In genomic region chr11:77374108-77374507, GRCh38 we compare ENCODE assay signal across 31 cellular contexts.
A peak's percentile ranks its signal among the peaks of the same experiment; 100 is the strongest.
DNase-seq lines count a peak whose midpoint lies in the region; ATAC-seq and TF ChIP-seq lines count a peak whose summit lies in the region.
"Had no signal": no experiment of that assay in that cellular context is flagged by ENCODE, and none has a peak within 500 bp of the region (broad histone marks: within the 10 kb centered on the region; RNA-seq: fewer than 3 reads in every experiment).

No MANE protein-coding gene starts in this region.

- CTCF ChIA-PET in mammary epithelial cell (lab: Charles Lee; ENCODE audit: low non-redundant PET), result no interaction called here

- H2AFZ ChIP-seq in mammary epithelial cell (ENCODE audit: low read depth, low read length), result no peak overlapping the region

- dilution Hi-C loops in mammary epithelial cell (cut with HindIII; ENCODE audit: low sequenced_read_pairs), result no loop called here

- peaks cover 2% of the 10 kb centered on the region for H4K20me1 ChIP-seq in mammary epithelial cell (ENCODE audit: insufficient read depth, low read length)

- DNase-seq in EH (ENCODE audit: low read depth) (peak; percentile 13), NCI-H82 (lab: John Stamatoyannopoulos, UW) (peak; percentile 80), mammary epithelial cell (peak; percentile 27), mucosa of descending colon (no peak), NCI-H187 (lab: John Stamatoyannopoulos, UW) (no peak), Peyer's patch (no peak), NCI-H748 (lab: John Stamatoyannopoulos, UW; ENCODE audit: unreplicated experiment) (no peak), hippocampal formation (lab: John Stamatoyannopoulos, UW) (no peak)
- DNase-seq: activated CD4-positive, alpha-beta T cell treated with anti-CD3 and anti-CD28 coated beads for 36 hours; activated CD8-positive, alpha-beta T cell treated with anti-CD3 and anti-CD28 coated beads for 36 hours; activated naive CD4-positive, alpha-beta T cell treated with anti-CD3 and anti-CD28 coated beads, Interleukin-2, amount 10 ng/mL, durations not matched to agents 7 days and 5 days; adrenal gland; DND-41; effector memory CD4-positive, alpha-beta T cell; head of caudate nucleus; KBM-7; kidney; lower lobe of right lung; natural killer cell; NCI-H1417; NCI-H2029 treated with DMSO at 0.1 percent for 48 hours; NCI-H524 treated with DMSO at 0.1 percent for 48 hours; psoas muscle; SHP77; sigmoid colon; stimulated activated CD4-positive, alpha-beta T cell treated with anti-CD3 and anti-CD28 coated beads, Interleukin-15, amount 100 ng/mL, for 24 hours; T-helper 2 cell; upper lobe of left lung had no signal

- H3K79me2 ChIP-seq in mammary epithelial cell (ENCODE audit: insufficient read depth, low read length), result no peaks in the 10 kb centered on the region

- intact Hi-C loops in mammary epithelial cell (cut with micrococcal nuclease) (loop anchor here (5.0 to 10.0 kb wide), 2 partner anchors 98 to 241 kb away; partner anchors contain the start of gene PAK1), mucosa of descending colon (cut with DNase I, micrococcal nuclease) (no loop called here)

- 88% methylated on average over 1 of the region's 1 CpG for WGBS in mammary epithelial cell (ENCODE audit: low coverage, missing lambda C conversion rate)

- H3K36me3 ChIP-seq in mammary epithelial cell (ENCODE audit: insufficient read depth, low read length), result peaks cover 12% of the 10 kb centered on the region
- no peaks in the 10 kb centered on the region for H3K36me3 ChIP-seq in mucosa of descending colon (ENCODE audit: low read depth)
- H3K36me3 ChIP-seq in Peyer's patch, result peaks cover 0 to 44% (median 0%) of the 10 kb centered on the region in 3 donors

- H3K9me3 ChIP-seq in mammary epithelial cell (replicated peaks; ENCODE audit: insufficient read depth, low read length), result no peaks in the 10 kb centered on the region
- no peaks in the 10 kb centered on the region for H3K9me3 ChIP-seq in mucosa of descending colon
- H3K9me3 ChIP-seq in Peyer's patch, result no peaks in the 10 kb centered on the region
- H3K9me3 ChIP-seq: A549, adrenal gland, lower lobe of right lung, psoas muscle, sigmoid colon, upper lobe of left lung had no signal

- in situ Hi-C loops in mammary epithelial cell (cut with MboI; ENCODE audit: low sequenced_read_pairs in 2 of 2), result no loop called here

- TF ChIP-seq CTCF in mammary epithelial cell (conservative IDR thresholded peaks at IDR 0.05 in 1 of 2, IDR thresholded peaks at IDR 0.05 in 1 of 2; ENCODE audit: extremely low read depth in 1 of 2, insufficient read depth in 1 of 2, low read depth in 1 of 2, low read length in 2 of 2) (no peak), mucosa of descending colon (IDR thresholded peaks at IDR 0.05) (no peak), Peyer's patch (IDR thresholded peaks at IDR 0.05) (no peak)

- peaks cover 21% of the 10 kb centered on the region for H3K4me1 ChIP-seq in mammary epithelial cell (ENCODE audit: insufficient read depth, low read length)
- H3K4me1 ChIP-seq in mucosa of descending colon (ENCODE audit: low read depth), result peaks cover 9% of the 10 kb centered on the region
- peaks cover 0 to 9% (median 0%) of the 10 kb centered on the region in 4 donors for H3K4me1 ChIP-seq in Peyer's patch
- H3K4me1 ChIP-seq: A549, lower lobe of right lung, sigmoid colon, upper lobe of left lung had no signal

- BruUV-seq in mammary epithelial cell (replicated peaks; lab: Mats Ljungman, UMichigan), result no TSS peak

- no peak overlapping the region for H3K4me3 ChIP-seq in mammary epithelial cell (replicated peaks in 1 of 3; ENCODE audit: insufficient read depth in 1 of 3, low read depth in 2 of 3, low read length in 3 of 3)
- H3K4me3 ChIP-seq in mucosa of descending colon, result no peak overlapping the region
- no peak overlapping the region for H3K4me3 ChIP-seq in Peyer's patch
- H3K4me3 ChIP-seq: A549, adrenal gland, lower lobe of right lung, psoas muscle, sigmoid colon, upper lobe of left lung had no signal

- no peak for TF ChIP-seq POLR2A in Peyer's patch (IDR thresholded peaks at IDR 0.05)

- no peaks in the 10 kb centered on the region for H3K27me3 ChIP-seq in mammary epithelial cell (ENCODE audit: insufficient read depth, low read length)
- no peaks in the 10 kb centered on the region for H3K27me3 ChIP-seq in Peyer's patch
- H3K27me3 ChIP-seq: adrenal gland, sigmoid colon, upper lobe of left lung had no signal

- no peak overlapping the region for H3K9ac ChIP-seq in mammary epithelial cell (ENCODE audit: insufficient read depth, low read length)

- peak overlapping the region; percentile 4 for H3K4me2 ChIP-seq in mammary epithelial cell (ENCODE audit: insufficient read depth, low read depth, low read length)
- H3K4me2 ChIP-seq: A549 had no signal

- peak; percentile 16 for ATAC-seq in mucosa of descending colon
- ATAC-seq: A549; activated CD4-positive, alpha-beta T cell treated with anti-CD3 and anti-CD28 coated beads for 36 hours; activated CD8-positive, alpha-beta T cell treated with anti-CD3 and anti-CD28 coated beads for 36 hours; activated T-helper 17 cell treated with anti-CD3 and anti-CD28 coated beads, Interleukin-2, amount 50 U/mL, for 72 hours; lower lobe of right lung; natural killer cell; stimulated activated effector memory CD8-positive, alpha-beta T cell treated with anti-CD3 and anti-CD28 coated beads, Interleukin-12 subunit alpha, Interleukin-12 subunit beta, amount 100 ng/mL, for 72 hours had no signal

- peak overlapping the region; percentile 31 for H3K27ac ChIP-seq in mammary epithelial cell (ENCODE audit: insufficient read depth, low read depth, low read length)
- H3K27ac ChIP-seq in Peyer's patch, result peak overlapping the region in 2 of 4 donors; percentile 16 to 28
- H3K27ac ChIP-seq: A549, adrenal gland, lower lobe of right lung, psoas muscle, sigmoid colon, upper lobe of left lung had no signal

Comparison
In these comparisons a context has a peak if more than half of its experiments do, and no peak if none do; other contexts are left out.
1. DNase-seq: peak in EH (single experiment), NCI-H82 (single experiment) and mammary epithelial cell (single experiment); none in mucosa of descending colon (0 of 3), NCI-H187 (0 of 2), Peyer's patch (0 of 3), NCI-H748 (single experiment) and hippocampal formation (0 of 2).